18 cellular contexts compared by ENCODE assay signal in the genomic region with DNA sequence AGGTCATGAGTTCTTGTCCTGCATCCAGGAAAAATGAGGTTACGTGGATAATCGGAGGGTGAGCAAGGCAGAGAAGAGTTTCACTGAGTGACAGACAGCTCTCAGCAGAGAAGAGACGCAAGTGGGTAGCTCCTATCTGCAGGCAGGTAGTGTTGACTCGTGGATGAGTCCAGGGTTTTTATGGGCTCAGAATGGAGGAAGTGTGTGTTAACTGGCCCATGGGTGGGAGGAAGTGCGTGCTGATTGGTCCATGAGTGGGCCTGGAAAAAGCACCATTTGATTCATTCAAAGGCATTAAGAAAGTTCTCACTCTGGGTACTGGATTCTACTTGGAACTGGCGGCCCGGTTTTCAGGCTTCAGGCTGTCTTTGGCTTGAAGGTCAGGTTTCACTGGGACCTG.
"Had no signal": no experiment of that assay in that cellular context is flagged by ENCODE, and none has a peak within 500 bp of the region (broad histone marks: within the 10 kb centered on the region; RNA-seq: fewer than 3 reads in every experiment).

No MANE protein-coding gene starts in this region.

- H3K4me3 ChIP-seq: body of pancreas, lower lobe of right lung, prostate gland had no signal

- H3K9me3 Mint-ChIP-seq: activated B cell treated with CpG ODN at 0.5 μM for 24 hours; activated CD4-positive, alpha-beta T cell treated with anti-CD3 and anti-CD28 coated beads, Interleukin-2, amount 10 ng/mL, durations not matched to agents 24 days and 14 days; activated CD8-positive, alpha-beta T cell treated with anti-CD3 and anti-CD28 coated beads for 36 hours; activated naive CD4-positive, alpha-beta T cell treated with anti-CD3 and anti-CD28 coated beads for 36 hours; stimulated activated naive CD8-positive, alpha-beta T cell treated with anti-CD3 and anti-CD28 coated beads, Interleukin-15, amount 100 ng/mL, for 72 hours; type B pancreatic cell had no signal

- H3K36me3 Mint-ChIP-seq: type B pancreatic cell had no signal

- H3K36me3 ChIP-seq: lower lobe of right lung, prostate gland had no signal

- H3K4me3 Mint-ChIP-seq: activated B cell treated with CpG ODN at 0.5 μM for 24 hours; activated CD4-positive, alpha-beta T cell treated with anti-CD3 and anti-CD28 coated beads, Interleukin-2, amount 10 ng/mL, durations not matched to agents 24 days and 14 days; activated CD8-positive, alpha-beta T cell treated with anti-CD3 and anti-CD28 coated beads for 36 hours; activated naive CD4-positive, alpha-beta T cell treated with anti-CD3 and anti-CD28 coated beads for 36 hours; stimulated activated naive CD8-positive, alpha-beta T cell treated with anti-CD3 and anti-CD28 coated beads, Interleukin-15, amount 100 ng/mL, for 72 hours; type B pancreatic cell had no signal

- H3K27me3 ChIP-seq: body of pancreas had no signal

- H3K27ac Mint-ChIP-seq: activated B cell treated with CpG ODN at 0.5 μM for 24 hours; activated CD4-positive, alpha-beta T cell treated with anti-CD3 and anti-CD28 coated beads, Interleukin-2, amount 10 ng/mL, durations not matched to agents 24 days and 14 days; activated CD8-positive, alpha-beta T cell treated with anti-CD3 and anti-CD28 coated beads for 36 hours; activated naive CD4-positive, alpha-beta T cell treated with anti-CD3 and anti-CD28 coated beads for 36 hours; stimulated activated naive CD8-positive, alpha-beta T cell treated with anti-CD3 and anti-CD28 coated beads, Interleukin-15, amount 100 ng/mL, for 72 hours; type B pancreatic cell had no signal

- ATAC-seq: activated CD8-positive, alpha-beta T cell treated with anti-CD3 and anti-CD28 coated beads for 36 hours; body of pancreas; stimulated activated naive CD8-positive, alpha-beta T cell treated with anti-CD3 and anti-CD28 coated beads, Interleukin-15, amount 100 ng/mL, for 72 hours had no signal

- H3K27ac ChIP-seq: body of pancreas, lower lobe of right lung, prostate gland had no signal

- H3K4me1 ChIP-seq: prostate gland had no signal

- H3K9me3 ChIP-seq: body of pancreas, lower lobe of right lung, prostate gland had no signal

- H3K27me3 Mint-ChIP-seq: activated B cell treated with CpG ODN at 0.5 μM for 24 hours; activated CD4-positive, alpha-beta T cell treated with anti-CD3 and anti-CD28 coated beads, Interleukin-2, amount 10 ng/mL, durations not matched to agents 24 days and 14 days; activated CD8-positive, alpha-beta T cell treated with anti-CD3 and anti-CD28 coated beads for 36 hours; stimulated activated naive CD8-positive, alpha-beta T cell treated with anti-CD3 and anti-CD28 coated beads, Interleukin-15, amount 100 ng/mL, for 72 hours; type B pancreatic cell had no signal

- DNase-seq: activated B cell treated with CpG ODN at 0.5 μM for 24 hours; activated CD4-positive, alpha-beta T cell treated with anti-CD3 and anti-CD28 coated beads, Interleukin-2, amount 10 ng/mL, durations not matched to agents 24 days and 14 days; activated CD8-positive, alpha-beta T cell treated with anti-CD3 and anti-CD28 coated beads for 36 hours; activated naive CD4-positive, alpha-beta T cell treated with anti-CD3 and anti-CD28 coated beads for 36 hours; activated T-cell treated with anti-CD3 and anti-CD28 coated beads, Interleukin-2, amount 50 U/mL, for 1 hour; erythroblast; foreskin melanocyte; hypothalamus; islet precursor cell; midbrain; small intestine; stimulated activated CD4-positive, alpha-beta T cell treated with anti-CD3 and anti-CD28 coated beads, Interleukin-15, amount 100 ng/mL, for 24 hours; stimulated activated CD4-positive, alpha-beta T cell treated with anti-CD3 and anti-CD28 coated beads, Interleukin-2, amount 100 ng/mL, for 48 hours; stimulated activated naive CD8-positive, alpha-beta T cell treated with anti-CD3 and anti-CD28 coated beads, Interleukin-15, amount 100 ng/mL, for 72 hours had no signal
